ENCODE assay signal across 12 cellular contexts in genomic region chr14:60652674-60653387, GRCh38. TPM values are rescaled to one million over a fixed set of nuclear protein-coding genes. Genes with fewer than 3 reads are reported as not detected.
DNase-seq lines count a peak whose midpoint lies in the region; ATAC-seq, FAIRE-seq and TF ChIP-seq lines count a peak whose summit lies in the region.
"Had no signal": no experiment of that assay in that cellular context is flagged by ENCODE, and none has a peak within 500 bp of the region (broad histone marks: within the 10 kb centered on the region; RNA-seq: fewer than 3 reads in every experiment).

No MANE protein-coding gene starts in this region.

- H3K27me3 Mint-ChIP-seq in brain (peaks cover 100% of the 10 kb centered on the region), neural crest cell (ENCODE audit: low read depth) (peaks cover 99% of the 10 kb centered on the region)

- H3K36me3 Mint-ChIP-seq in brain: peaks cover 4% of the 10 kb centered on the region
- no peaks in the 10 kb centered on the region for H3K36me3 Mint-ChIP-seq in neural crest cell (ENCODE audit: low read depth)

- peak overlapping the region in 2 of 5 experiments; percentile 90 to 92 for H3K27ac Mint-ChIP-seq in brain
- H3K27ac Mint-ChIP-seq in neural crest cell (ENCODE audit: unreplicated experiment): no peak overlapping the region

- no peak for FAIRE-seq in GM19239 (lab: Jason Lieb, UNC)

- ATAC-seq in GM19023 (IDR thresholded peaks at IDR 0.05; ENCODE audit: unreplicated experiment) (no peak), left lobe of liver (no peak)
- ATAC-seq: activated CD4-positive, CD25-positive, alpha-beta regulatory T cell treated with anti-CD3 and anti-CD28 coated beads, Interleukin-2, amount 50 U/mL, for 24 hours; PC-3 had no signal

- H3K9ac ChIP-seq in ES-I3 (ENCODE audit: low read depth, low read length): peak overlapping the region; percentile 30; the same call in 1 of the 2 replicates

- no peaks in the 10 kb centered on the region for H3K36me3 ChIP-seq in ES-I3 (ENCODE audit: insufficient read depth, low read length)
- H3K36me3 ChIP-seq: upper lobe of left lung had no signal

- TF ChIP-seq CTCF in brain (conservative IDR thresholded peaks at IDR 0.05) (no peak), neural crest cell (conservative IDR thresholded peaks at IDR 0.05) (no peak)

- DNase-seq in NCI-H1092 (lab: John Stamatoyannopoulos, UW): peak; percentile 39
- DNase-seq in neural crest cell (ENCODE audit: low read depth, low spot score): no peak
- DNase-seq in NOMO-1 treated with dmso at 0.1 percent for 144 hours (lab: John Stamatoyannopoulos, UW; ENCODE audit: unreplicated experiment): no peak
- DNase-seq in left lobe of liver (ENCODE audit: low spot score): no peak
- no peak for DNase-seq in GM19239 (ENCODE audit: insufficient read length, low spot score)
- DNase-seq: Kasumi-1, PC-3 had no signal

- H3K4me3 Mint-ChIP-seq in brain (peak overlapping the region in 3 of 5 experiments; percentile 74 to 96 (median 85)), neural crest cell (peak overlapping the region; percentile 72)

- no peaks in the 10 kb centered on the region for H3K9me3 ChIP-seq in ES-I3 (ENCODE audit: control insufficient read depth, insufficient read depth, low read length)
- H3K9me3 ChIP-seq: upper lobe of left lung had no signal

- H3K4me1 Mint-ChIP-seq in brain (peaks cover 65% of the 10 kb centered on the region), neural crest cell (peaks cover 45% of the 10 kb centered on the region)

- H3K4me1 ChIP-seq in ES-I3 (ENCODE audit: insufficient read depth, low read length): no peaks in the 10 kb centered on the region; the same call in none of the 2 replicates

- H3K9me3 Mint-ChIP-seq in brain (peaks cover 0 to 21% (median 5%) of the 10 kb centered on the region in 5 experiments), neural crest cell (no peaks in the 10 kb centered on the region)

RNA-seq across cellular contexts. Expression of gene SIX1, which starts 3.6 kb away (rescaled TPM):
- 68.4 TPM for polyA plus RNA-seq in brain (ENCODE audit: insufficient read depth, low read depth, low replicate concordance)
- total RNA-seq in neural crest cell: 0.44 and 0.48 TPM in 2 replicates
- not detected for total RNA-seq in left lobe of liver
